In genomic region chr22:22297790-22298653, GRCh38 we compare ENCODE assay signal across 8 cellular contexts. TPM values are rescaled to one million over a fixed set of nuclear protein-coding genes. Genes with fewer than 3 reads are reported as not detected.
A peak's percentile ranks its signal among the peaks of the same experiment; 100 is the strongest.
DNase-seq lines count a peak whose midpoint lies in the region; ATAC-seq and TF ChIP-seq lines count a peak whose summit lies in the region.
"Not testable (repeated sequence)": the region's sequence is repeated elsewhere in the genome, so short reads cannot be mapped to it uniquely, and the experiment has no call there.

No MANE protein-coding gene starts in this region.

- H3K27ac Mint-ChIP-seq in effector memory CD8-positive, alpha-beta T cell = peak overlapping the region; percentile 75 to 78

- not testable (repeated sequence) for H3F3A ChIP-seq in OCI-LY1 (ENCODE audit: insufficient read depth, low read length)

- H3K4me1 Mint-ChIP-seq in effector memory CD8-positive, alpha-beta T cell (ENCODE audit: low read depth in 2 of 2) = peaks cover 15 to 27% of the 10 kb centered on the region in 2 donors

- H3K4me2 ChIP-seq in OCI-LY1 (ENCODE audit: low read length) = peak overlapping the region; percentile 78

- H3K4me1 ChIP-seq in OCI-LY1 (ENCODE audit: insufficient read depth, low read length, severe bottlenecking) = not testable (repeated sequence)

- H3K9me3 ChIP-seq in OCI-LY1 (ENCODE audit: low read length) = not testable (repeated sequence)

- not testable (repeated sequence) for H4K20me1 ChIP-seq in OCI-LY1 (ENCODE audit: insufficient read depth, low read length)

- H3K27ac ChIP-seq in OCI-LY1 (ENCODE audit: low read depth, low read length, poor library complexity, severe bottlenecking) = peak overlapping the region; percentile 57

- not testable (repeated sequence) for H3K9me2 ChIP-seq in OCI-LY1 (ENCODE audit: low read depth, low read length)

- peak overlapping the region; percentile 94 for H3K4me3 Mint-ChIP-seq in effector memory CD8-positive, alpha-beta T cell

- TF ChIP-seq CTCF in AG10803 (conservative IDR thresholded peaks at IDR 0.05; ENCODE audit: low read length) (peak; percentile 37), OCI-LY1 (IDR thresholded peaks at IDR 0.05; ENCODE audit: low read length) (peak; percentile 43; the same call in 1 of the 2 replicates)

- DNase-seq in AG10803 (ENCODE audit: low read depth) (peak; percentile 56), HS-27A (ENCODE audit: low read depth) (peak; percentile 8), lung microvascular endothelial cell (ENCODE audit: low read depth in 2 of 2) (peak; percentile 78 to 88)
- DNase-seq in activated CD8-positive, alpha-beta memory T cell treated with anti-CD3 and anti-CD28 coated beads, Interleukin-2, amount 50 U/mL, for 4 hours = peak; percentile 72
- peak; percentile 72 to 82 (median 73) for DNase-seq in effector memory CD8-positive, alpha-beta T cell
- peak; percentile 60 to 65 for DNase-seq in stimulated activated CD4-positive, alpha-beta T cell treated with anti-CD3 and anti-CD28 coated beads, Interleukin-2, amount 100 ng/mL, for 48 hours

- H2AFZ ChIP-seq in OCI-LY1 (ENCODE audit: low read length) = not testable (repeated sequence)

- not testable (repeated sequence) for H3K9me3 Mint-ChIP-seq in effector memory CD8-positive, alpha-beta T cell

- H3K36me3 Mint-ChIP-seq in effector memory CD8-positive, alpha-beta T cell (ENCODE audit: insufficient read depth) = peaks cover 15% of the 10 kb centered on the region

- peaks cover 31% of the 10 kb centered on the region for H3K79me2 ChIP-seq in OCI-LY1 (ENCODE audit: insufficient read depth, low read length)

- H3K4me3 ChIP-seq in AG10803 (ENCODE audit: low read length) = peak overlapping the region; percentile 70
- H3K4me3 ChIP-seq in OCI-LY1 (ENCODE audit: low read depth, low read length, poor library complexity, severe bottlenecking) = peak overlapping the region; percentile 91

- ATAC-seq in GM19372 (IDR thresholded peaks at IDR 0.05; ENCODE audit: low read depth, unreplicated experiment) = peak; percentile 100
- ATAC-seq in effector memory CD8-positive, alpha-beta T cell (replicated peaks) = peak; percentile 96

- not testable (repeated sequence) for H3K27me3 Mint-ChIP-seq in effector memory CD8-positive, alpha-beta T cell

- H3K9ac ChIP-seq in OCI-LY1 (ENCODE audit: low read length) = peak overlapping the region; percentile 90

- not testable (repeated sequence) for H3K27me3 ChIP-seq in OCI-LY1 (ENCODE audit: insufficient read depth, low read length)

- H3K36me3 ChIP-seq in OCI-LY1 (ENCODE audit: insufficient read depth, low read length) = not testable (repeated sequence)

RNA-seq across cellular contexts. Expression of gene VPREB1, which starts 53.4 kb away (rescaled TPM):
- total RNA-seq in lung microvascular endothelial cell = not detected in 2 replicates

Comparison
In these comparisons a context has a peak if more than half of its experiments do, and no peak if none do; other contexts are left out.
1. Peak in every context shown above with its lines: DNase-seq, ATAC-seq, H3K4me3 ChIP-seq and H3K27ac ChIP-seq.
2. DNase-seq: peak in every context shown above with its lines; median percentile 83 in lung microvascular endothelial cell; 73 in effector memory CD8-positive, alpha-beta T cell; 72 in activated CD8-positive, alpha-beta memory T cell treated with anti-CD3 and anti-CD28 coated beads, Interleukin-2, amount 50 U/mL, for 4 hours; 62 in stimulated activated CD4-positive, alpha-beta T cell treated with anti-CD3 and anti-CD28 coated beads, Interleukin-2, amount 100 ng/mL, for 48 hours; 56 in AG10803; 8 in HS-27A.